ENCODE assay signal across 20 cellular contexts in the genomic region with DNA sequence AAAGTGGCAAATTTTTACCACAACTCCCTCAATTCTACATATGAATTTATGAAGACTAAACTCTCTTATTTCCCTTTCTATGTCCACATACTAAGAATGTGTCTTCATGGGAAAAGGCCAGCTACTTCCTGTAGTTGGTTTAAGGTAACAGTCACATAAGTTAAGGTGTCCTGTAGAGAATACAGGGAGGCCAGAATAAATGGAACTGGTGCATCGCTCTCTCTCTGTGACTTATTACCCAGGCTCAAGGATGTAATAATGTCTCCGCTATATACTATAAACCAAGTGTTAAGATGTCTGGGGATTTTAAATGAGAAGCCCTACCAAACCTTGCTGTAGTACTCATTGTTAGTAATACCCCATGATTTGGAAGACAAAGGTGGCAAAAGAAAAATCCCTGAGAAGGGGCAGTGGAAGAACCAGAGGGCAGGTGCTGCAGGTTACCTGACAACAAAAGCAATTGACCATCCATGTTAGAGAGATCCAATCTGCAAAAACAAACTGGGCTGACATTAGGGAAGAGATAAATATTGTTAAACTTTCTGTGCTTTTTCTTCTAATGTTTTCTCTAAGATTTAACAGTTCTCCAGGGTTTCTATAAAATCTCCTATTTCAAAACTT.
"Had no signal": no experiment of that assay in that cellular context is flagged by ENCODE, and none has a peak within 500 bp of the region (broad histone marks: within the 10 kb centered on the region; RNA-seq: fewer than 3 reads in every experiment).

No MANE protein-coding gene starts in this region.

- ATAC-seq: esophagus mucosa, gastroesophageal sphincter, left colon, left ventricle myocardium superior had no signal

- H3K27me3 ChIP-seq: gastroesophageal sphincter, right atrium auricular region, sigmoid colon, stomach, transverse colon had no signal

- H3K27ac ChIP-seq: gastroesophageal sphincter, right atrium auricular region, sigmoid colon, skin epidermis, stomach, thoracic aorta, transverse colon had no signal

- H3K9me3 ChIP-seq: gastroesophageal sphincter, right atrium auricular region, sigmoid colon, thoracic aorta, transverse colon had no signal

- DNase-seq: effector memory CD4-positive, alpha-beta T cell; foreskin fibroblast; glutamatergic neuron; left colon; left ventricle myocardium superior; mesendoderm; naive B cell; sigmoid colon; stimulated activated CD4-positive, alpha-beta T cell treated with anti-CD3 and anti-CD28 coated beads, Interleukin-2, amount 100 ng/mL, for 24 hours; stimulated activated CD4-positive, alpha-beta T cell treated with anti-CD3 and anti-CD28 coated beads, Interleukin-4, amount 100 ng/mL, for 4 hours; stimulated activated naive CD4-positive, alpha-beta T cell; stomach; substantia nigra; transverse colon had no signal

- H3K36me3 ChIP-seq: gastroesophageal sphincter, right atrium auricular region, sigmoid colon, stomach, thoracic aorta, transverse colon had no signal

- H3K4me3 ChIP-seq: gastroesophageal sphincter, lung, right atrium auricular region, sigmoid colon, skin epidermis, stomach, thoracic aorta, transverse colon had no signal

- H3K4me1 ChIP-seq: gastroesophageal sphincter, right atrium auricular region, sigmoid colon, stomach, transverse colon had no signal
